In the genomic region with DNA sequence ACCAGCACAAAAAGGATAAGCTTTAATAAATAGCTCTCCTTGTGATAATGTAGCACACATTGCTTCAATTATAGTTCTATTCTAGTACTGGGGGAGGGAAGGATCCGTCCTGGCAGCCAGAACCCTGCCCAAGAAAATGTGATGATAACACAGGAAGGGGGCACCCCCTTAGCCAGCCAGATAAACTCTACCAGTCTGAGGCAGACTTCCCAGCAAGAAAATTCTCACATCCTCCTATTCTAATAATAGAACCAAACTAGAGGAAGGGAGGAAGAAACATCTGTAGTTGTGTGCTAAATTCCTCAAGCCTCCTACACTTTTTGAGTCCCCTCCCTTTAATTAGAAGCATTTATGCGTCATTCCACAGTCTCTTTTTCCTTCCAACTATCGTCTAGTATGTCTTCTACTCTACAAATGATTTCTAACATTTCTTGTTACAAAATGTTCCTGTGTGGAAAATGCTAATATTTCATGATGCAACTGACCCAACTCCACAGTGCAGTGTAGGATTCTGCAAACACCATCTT, we compare ENCODE assay signal across 12 cellular contexts.
DNase-seq lines count a peak whose midpoint lies in the region; ATAC-seq and TF ChIP-seq lines count a peak whose summit lies in the region.
"Had no signal": no experiment of that assay in that cellular context is flagged by ENCODE, and none has a peak within 500 bp of the region (broad histone marks: within the 10 kb centered on the region; RNA-seq: fewer than 3 reads in every experiment).

No MANE protein-coding gene starts in this region.

- no peak for TF ChIP-seq EP300 in suprapubic skin (IDR thresholded peaks at IDR 0.05)

- H3K9me3 ChIP-seq in suprapubic skin (no peaks in the 10 kb centered on the region), mucosa of descending colon (no peaks in the 10 kb centered on the region)

- no peak for ATAC-seq in mucosa of descending colon
- ATAC-seq: natural killer cell treated with Interleukin-12 subunit alpha and Interleukin-12 subunit beta and Interleukin-15 and Interleukin-18, amount 100 ng/mL, for 72 hours had no signal

- H3K4me1 ChIP-seq in suprapubic skin (peaks cover 33% of the 10 kb centered on the region), mucosa of descending colon (ENCODE audit: low read depth) (no peaks in the 10 kb centered on the region)

- DNase-seq in HCEC 1CT (peak; percentile 42), choroid plexus epithelial cell (ENCODE audit: low read depth) (peak; percentile 66), inferior parietal cortex (ENCODE audit: extremely low spot score) (peak; percentile 17), suprapubic skin (ENCODE audit: low spot score in 2 of 2) (no peak), NCI-H1092 treated with DMSO at 0.1 percent for 48 hours (lab: John Stamatoyannopoulos, UW) (no peak), NCI-H748 treated with DMSO at 0.1 percent for 48 hours (lab: John Stamatoyannopoulos, UW) (no peak), mucosa of descending colon (no peak)
- DNase-seq in activated CD4-positive, alpha-beta T cell treated with anti-CD3 and anti-CD28 coated beads for 1 hour: no peak
- DNase-seq: activated naive CD8-positive, alpha-beta T cell treated with anti-CD3 and anti-CD28 coated beads for 36 hours; COR-L47; immature natural killer cell had no signal

- 33% methylated on average over 3 of the region's 3 CpGs for WGBS in suprapubic skin

- H3K27me3 ChIP-seq in suprapubic skin: no peaks in the 10 kb centered on the region

- H3K27ac ChIP-seq in suprapubic skin: peak overlapping the region; percentile 76

- TF ChIP-seq CTCF in choroid plexus epithelial cell (conservative IDR thresholded peaks at IDR 0.05; ENCODE audit: low read depth, low read length) (no peak), suprapubic skin (IDR thresholded peaks at IDR 0.05) (no peak), mucosa of descending colon (IDR thresholded peaks at IDR 0.05) (no peak)

- H3K4me3 ChIP-seq in choroid plexus epithelial cell (ENCODE audit: low read depth, low read length) (no peak overlapping the region), suprapubic skin (no peak overlapping the region), mucosa of descending colon (no peak overlapping the region)

- TF ChIP-seq POLR2A in suprapubic skin (IDR thresholded peaks at IDR 0.05): no peak

- intact Hi-C loops in mucosa of descending colon (cut with DNase I, micrococcal nuclease): no loop called here

- H3K36me3 ChIP-seq in suprapubic skin: no peaks in the 10 kb centered on the region
- H3K36me3 ChIP-seq in mucosa of descending colon (ENCODE audit: low read depth): no peaks in the 10 kb centered on the region

Comparison
In these comparisons a context has a peak if more than half of its experiments do, and no peak if none do; other contexts are left out.
1. DNase-seq: peak in HCEC 1CT (single experiment), choroid plexus epithelial cell (single experiment) and inferior parietal cortex (single experiment); none in suprapubic skin (0 of 2), NCI-H1092 treated with DMSO at 0.1 percent for 48 hours (single experiment), activated CD4-positive, alpha-beta T cell treated with anti-CD3 and anti-CD28 coated beads for 1 hour (single experiment), NCI-H748 treated with DMSO at 0.1 percent for 48 hours (single experiment) and mucosa of descending colon (0 of 3).